ENCODE assay signal across 11 cellular contexts in the genomic region with DNA sequence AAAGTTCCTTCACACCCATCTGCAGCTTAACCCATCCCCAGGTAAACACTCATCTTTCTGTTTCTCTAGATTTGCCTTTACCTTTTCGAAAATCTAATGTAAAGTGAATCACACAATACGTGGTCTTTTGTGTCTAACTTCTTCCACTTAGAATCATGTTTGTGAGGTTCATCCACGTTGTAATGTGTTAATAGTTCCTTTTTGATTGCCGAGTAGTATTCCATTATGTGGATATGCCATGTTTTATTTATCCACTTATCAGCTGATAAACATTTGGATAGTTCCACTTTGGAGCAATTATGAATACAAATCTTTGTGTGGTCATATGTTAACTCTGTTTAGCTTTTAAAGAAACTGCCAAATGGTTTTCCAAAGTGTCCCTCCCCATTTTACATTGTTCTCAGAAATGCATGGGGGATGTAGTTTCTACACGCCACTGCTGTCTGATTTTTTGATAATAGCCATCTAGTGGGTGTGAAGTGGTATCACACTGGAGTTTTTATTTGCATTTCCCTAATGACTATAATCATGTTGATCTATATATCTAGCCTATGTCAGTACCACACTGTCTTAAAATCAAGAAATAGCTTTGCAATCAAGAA. TPM values are rescaled to one million over a fixed set of nuclear protein-coding genes. Genes with fewer than 3 reads are reported as not detected.
DNase-seq lines count a peak whose midpoint lies in the region; TF ChIP-seq lines count a peak whose summit lies in the region.
"Had no signal": no experiment of that assay in that cellular context is flagged by ENCODE, and none has a peak within 500 bp of the region (broad histone marks: within the 10 kb centered on the region; RNA-seq: fewer than 3 reads in every experiment).

No MANE protein-coding gene starts in this region.

- H3K4me1 Mint-ChIP-seq in activated naive CD4-positive, alpha-beta T cell treated with anti-CD3 and anti-CD28 coated beads, Interleukin-2, amount 50 U/mL, for 24 hours: peaks cover 39% of the 10 kb centered on the region
- H3K4me1 Mint-ChIP-seq in chondrocyte (ENCODE audit: low read depth) (peaks cover 11% of the 10 kb centered on the region), type B pancreatic cell (ENCODE audit: unreplicated experiment) (peaks cover 19% of the 10 kb centered on the region)
- peaks cover 25% of the 10 kb centered on the region for H3K4me1 Mint-ChIP-seq in activated T-helper 2 cell treated with anti-CD3 and anti-CD28 coated beads, Interferon-gamma antibody, Interleukin-2, Interleukin-4, amounts not matched to agents 10 μg/mL and 5 μg/mL and 100 μg/mL, durations not matched to agents 14 hours and 24 hours and 36 hours (ENCODE audit: low read depth)

- H3K27ac Mint-ChIP-seq in activated naive CD4-positive, alpha-beta T cell treated with anti-CD3 and anti-CD28 coated beads, Interleukin-2, amount 50 U/mL, for 24 hours: peak overlapping the region; percentile 23
- no peak overlapping the region for H3K27ac Mint-ChIP-seq in chondrocyte (ENCODE audit: unreplicated experiment)
- no peak overlapping the region for H3K27ac Mint-ChIP-seq in type B pancreatic cell
- H3K27ac Mint-ChIP-seq in activated T-helper 2 cell treated with anti-CD3 and anti-CD28 coated beads, Interferon-gamma antibody, Interleukin-2, Interleukin-4, amounts not matched to agents 10 μg/mL and 5 μg/mL and 100 μg/mL, durations not matched to agents 14 hours and 24 hours and 36 hours: no peak overlapping the region

- no peaks in the 10 kb centered on the region for H3K9me3 Mint-ChIP-seq in activated naive CD4-positive, alpha-beta T cell treated with anti-CD3 and anti-CD28 coated beads, Interleukin-2, amount 50 U/mL, for 24 hours
- H3K9me3 Mint-ChIP-seq in chondrocyte (ENCODE audit: low read depth) (no peaks in the 10 kb centered on the region), type B pancreatic cell (no peaks in the 10 kb centered on the region)
- H3K9me3 Mint-ChIP-seq in activated T-helper 2 cell treated with anti-CD3 and anti-CD28 coated beads, Interferon-gamma antibody, Interleukin-2, Interleukin-4, amounts not matched to agents 10 μg/mL and 5 μg/mL and 100 μg/mL, durations not matched to agents 14 hours and 24 hours and 36 hours: peaks cover 5% of the 10 kb centered on the region

- no peaks in the 10 kb centered on the region for H3K27me3 Mint-ChIP-seq in activated naive CD4-positive, alpha-beta T cell treated with anti-CD3 and anti-CD28 coated beads, Interleukin-2, amount 50 U/mL, for 24 hours
- no peaks in the 10 kb centered on the region for H3K27me3 Mint-ChIP-seq in chondrocyte (ENCODE audit: low read depth)
- no peaks in the 10 kb centered on the region for H3K27me3 Mint-ChIP-seq in type B pancreatic cell
- no peaks in the 10 kb centered on the region for H3K27me3 Mint-ChIP-seq in activated T-helper 2 cell treated with anti-CD3 and anti-CD28 coated beads, Interferon-gamma antibody, Interleukin-2, Interleukin-4, amounts not matched to agents 10 μg/mL and 5 μg/mL and 100 μg/mL, durations not matched to agents 14 hours and 24 hours and 36 hours (ENCODE audit: low read depth)

- peak; percentile 47 for TF ChIP-seq CTCF in chondrocyte (IDR thresholded peaks at IDR 0.05)
- peak; percentile 60 for TF ChIP-seq CTCF in type B pancreatic cell (conservative IDR thresholded peaks at IDR 0.05)

- DNase-seq in activated naive CD4-positive, alpha-beta T cell treated with anti-CD3 and anti-CD28 coated beads, Interleukin-2, amount 50 U/mL, for 16 hours: no peak
- DNase-seq in NAMALWA (ENCODE audit: low spot score) (peak; percentile 46), chondrocyte (ENCODE audit: low spot score) (no peak), type B pancreatic cell (ENCODE audit: extremely low spot score, unreplicated experiment) (no peak), EL (no peak), G401 (ENCODE audit: low spot score) (no peak)
- no peak for DNase-seq in activated T-helper 2 cell treated with anti-CD3 and anti-CD28 coated beads, Interferon-gamma antibody, Interleukin-2, Interleukin-4, amounts not matched to agents 10 μg/mL and 5 μg/mL and 100 μg/mL, durations not matched to agents 14 hours and 24 hours and 36 hours (ENCODE audit: low spot score)
- DNase-seq: KG1; NCI-H226; stimulated activated naive CD4-positive, alpha-beta T cell treated with Interleukin-2 at 50 U/mL for 16 hours had no signal

- in situ Hi-C loops in G401 (cut with HindIII; ENCODE audit: low sequenced_read_pairs): no loop called here

- H3K36me3 Mint-ChIP-seq in activated naive CD4-positive, alpha-beta T cell treated with anti-CD3 and anti-CD28 coated beads, Interleukin-2, amount 50 U/mL, for 24 hours: peaks cover 10% of the 10 kb centered on the region
- H3K36me3 Mint-ChIP-seq in chondrocyte (ENCODE audit: low read depth) (peaks cover 2% of the 10 kb centered on the region), type B pancreatic cell (peaks cover 8% of the 10 kb centered on the region)
- peaks cover 42% of the 10 kb centered on the region for H3K36me3 Mint-ChIP-seq in activated T-helper 2 cell treated with anti-CD3 and anti-CD28 coated beads, Interferon-gamma antibody, Interleukin-2, Interleukin-4, amounts not matched to agents 10 μg/mL and 5 μg/mL and 100 μg/mL, durations not matched to agents 14 hours and 24 hours and 36 hours (ENCODE audit: low read depth)

- no peak overlapping the region for H3K4me3 Mint-ChIP-seq in activated naive CD4-positive, alpha-beta T cell treated with anti-CD3 and anti-CD28 coated beads, Interleukin-2, amount 50 U/mL, for 24 hours
- H3K4me3 Mint-ChIP-seq in chondrocyte (ENCODE audit: unreplicated experiment) (no peak overlapping the region), type B pancreatic cell (no peak overlapping the region)
- no peak overlapping the region for H3K4me3 Mint-ChIP-seq in activated T-helper 2 cell treated with anti-CD3 and anti-CD28 coated beads, Interferon-gamma antibody, Interleukin-2, Interleukin-4, amounts not matched to agents 10 μg/mL and 5 μg/mL and 100 μg/mL, durations not matched to agents 14 hours and 24 hours and 36 hours (ENCODE audit: low read depth)

- intact Hi-C loops in activated T-helper 2 cell treated with anti-CD3 and anti-CD28 coated beads, Interferon-gamma antibody, Interleukin-2, Interleukin-4, amounts not matched to agents 10 μg/mL and 5 μg/mL and 100 μg/mL, durations not matched to agents 14 hours and 24 hours and 36 hours (cut with micrococcal nuclease): loop anchor here (1.0 to 2.0 kb wide), 2 partner anchors 13 to 25 kb away; no protein-coding TSS in a partner anchor

RNA-seq across cellular contexts. Expression of gene PECR, which starts 22.3 kb away (rescaled TPM):
- total RNA-seq in chondrocyte (6.6 to 10.1 TPM (median 9.1 TPM) in 3 replicates), type B pancreatic cell (ENCODE audit: low replicate concordance) (13.9 and 19.0 TPM in 2 replicates)
- 11.5 and 15.2 TPM in 2 replicates for total RNA-seq in activated T-helper 2 cell treated with anti-CD3 and anti-CD28 coated beads, Interferon-gamma antibody, Interleukin-2, Interleukin-4, amounts not matched to agents 10 μg/mL and 5 μg/mL and 100 μg/mL, durations not matched to agents 14 hours and 24 hours and 36 hours
- total RNA-seq in G401 (2014; rRNA removed; shearing (Covaris generic)): 10.3 and 11.2 TPM in 2 replicates

RNA-seq across cellular contexts. Expression of gene TMEM169, which starts 22.4 kb away (rescaled TPM):
- total RNA-seq in chondrocyte: 1.3 to 2.0 TPM (median 1.5 TPM) in 3 replicates
- total RNA-seq in type B pancreatic cell (ENCODE audit: low replicate concordance): 2.1 and 5.1 TPM in 2 replicates
- 1.3 and 1.6 TPM in 2 replicates for total RNA-seq in activated T-helper 2 cell treated with anti-CD3 and anti-CD28 coated beads, Interferon-gamma antibody, Interleukin-2, Interleukin-4, amounts not matched to agents 10 μg/mL and 5 μg/mL and 100 μg/mL, durations not matched to agents 14 hours and 24 hours and 36 hours
- 0.12 and 0.37 TPM in 2 replicates for total RNA-seq in G401 (2014; rRNA removed; shearing (Covaris generic))

RNA-seq across cellular contexts. Expression of gene MREG, which starts 46.0 kb away (rescaled TPM):
- total RNA-seq in chondrocyte (1.8 to 4.5 TPM (median 2.7 TPM) in 3 replicates), type B pancreatic cell (ENCODE audit: low replicate concordance) (15.7 and 21.2 TPM in 2 replicates)
- total RNA-seq in activated T-helper 2 cell treated with anti-CD3 and anti-CD28 coated beads, Interferon-gamma antibody, Interleukin-2, Interleukin-4, amounts not matched to agents 10 μg/mL and 5 μg/mL and 100 μg/mL, durations not matched to agents 14 hours and 24 hours and 36 hours: 15.3 and 15.7 TPM in 2 replicates
- 4.0 and 4.2 TPM in 2 replicates for total RNA-seq in G401 (2014; rRNA removed; shearing (Covaris generic))

RNA-seq across cellular contexts. Expression of gene XRCC5, which starts 49.8 kb away (rescaled TPM):
- 154 to 236 TPM (median 158 TPM) in 3 replicates for total RNA-seq in chondrocyte
- total RNA-seq in type B pancreatic cell (ENCODE audit: low replicate concordance): 266 and 349 TPM in 2 replicates
- total RNA-seq in activated T-helper 2 cell treated with anti-CD3 and anti-CD28 coated beads, Interferon-gamma antibody, Interleukin-2, Interleukin-4, amounts not matched to agents 10 μg/mL and 5 μg/mL and 100 μg/mL, durations not matched to agents 14 hours and 24 hours and 36 hours: 452 and 492 TPM in 2 replicates
- 292 and 431 TPM in 2 replicates for total RNA-seq in G401 (2014; rRNA removed; shearing (Covaris generic))
